ENCODE assay signal across 1 cellular context in genomic region chr17:43384476-43384862, GRCh38.
TF ChIP-seq lines count a peak whose summit lies in the region.

No MANE protein-coding gene starts in this region.

TF ChIP-seq in HepG2, 621 proteins besides CTCF, POLR2A, EP300 and RAD21 (continued from another document):
- TF ChIP-seq KMT2A (CRISPR knock-in tag; IDR thresholded peaks at IDR 0.05) (no peak), MYPOP (CRISPR knock-in tag; IDR thresholded peaks at IDR 0.05) (no peak; the same call in none of the 2 replicates), PRMT3 (CRISPR knock-in tag; IDR thresholded peaks at IDR 0.05; ENCODE audit: borderline replicate concordance, low read depth) (no peak), KAT8 (CRISPR knock-in tag; IDR thresholded peaks at IDR 0.05) (peak; percentile 84), ZNF276 (CRISPR knock-in tag; IDR thresholded peaks at IDR 0.05; ENCODE audit: low read depth) (peak; percentile 92), NAIF1 (CRISPR knock-in tag; IDR thresholded peaks at IDR 0.05; ENCODE audit: borderline replicate concordance) (0 out of 2 replicates have a peak, but pooled peaks have one; percentile 12), HDAC6 (IDR thresholded peaks at IDR 0.05; ENCODE audit: low read depth, low read length) (no peak), TRAFD1 (CRISPR knock-in tag; IDR thresholded peaks at IDR 0.05; ENCODE audit: borderline replicate concordance) (0 out of 2 replicates have a peak, but pooled peaks have one; percentile 73), SKIL (CRISPR knock-in tag; IDR thresholded peaks at IDR 0.05; ENCODE audit: borderline replicate concordance) (peak; percentile 74; the same call in 1 of the 2 replicates), AHDC1 (CRISPR knock-in tag; IDR thresholded peaks at IDR 0.05; ENCODE audit: borderline replicate concordance) (no peak; the same call in 1 of the 2 replicates), MAFG (CRISPR knock-in tag; IDR thresholded peaks at IDR 0.05) (no peak), MLLT10 (CRISPR knock-in tag; IDR thresholded peaks at IDR 0.05) (no peak), MTF2 (CRISPR knock-in tag; IDR thresholded peaks at IDR 0.05; ENCODE audit: borderline replicate concordance) (no peak), ZNF329 (CRISPR knock-in tag; IDR thresholded peaks at IDR 0.05; ENCODE audit: low read depth) (no peak), ZNF740 (CRISPR knock-in tag; IDR thresholded peaks at IDR 0.05) (no peak), ZFP37 (CRISPR knock-in tag; IDR thresholded peaks at IDR 0.05; ENCODE audit: borderline replicate concordance) (no peak), MIER2 (CRISPR knock-in tag; IDR thresholded peaks at IDR 0.05) (peak; percentile 82; the same call in 1 of the 2 replicates), ZNF800 (CRISPR knock-in tag; IDR thresholded peaks at IDR 0.05) (no peak), ZNF710 (CRISPR knock-in tag; IDR thresholded peaks at IDR 0.05; ENCODE audit: borderline replicate concordance) (peak; percentile 74; the same call in 1 of the 2 replicates), NCOA5 (CRISPR knock-in tag; IDR thresholded peaks at IDR 0.05) (no peak), FOXC1 (CRISPR knock-in tag; IDR thresholded peaks at IDR 0.05; ENCODE audit: borderline replicate concordance) (peak; percentile 80; the same call in 1 of the 2 replicates), KDM1A (CRISPR knock-in tag; IDR thresholded peaks at IDR 0.05) (peak; percentile 89), DMAP1 (CRISPR knock-in tag; IDR thresholded peaks at IDR 0.05) (peak; percentile 79), THYN1 (CRISPR knock-in tag; IDR thresholded peaks at IDR 0.05; ENCODE audit: borderline replicate concordance, low read depth) (no peak)
